ENCODE assay signal across 8 cellular contexts in genomic region chr1:206579747-206580437, GRCh38. TPM values are rescaled to one million over a fixed set of nuclear protein-coding genes. Genes with fewer than 3 reads are reported as not detected.
A peak's percentile ranks its signal among the peaks of the same experiment; 100 is the strongest.
DNase-seq lines count a peak whose midpoint lies in the region; ATAC-seq and TF ChIP-seq lines count a peak whose summit lies in the region.

No MANE protein-coding gene starts in this region.

- H3K27me3 ChIP-seq in DND-41 (ENCODE audit: insufficient read depth, low read length, poor library complexity) (no peaks in the 10 kb centered on the region), gastroesophageal sphincter (no peaks in the 10 kb centered on the region)

- DNase-seq in DND-41 (peak; percentile 62), LHCN-M2 (ENCODE audit: low read depth) (peak; percentile 80), NCI-H2029 (lab: John Stamatoyannopoulos, UW) (no peak), HuH-7.5 (ENCODE audit: low spot score) (no peak)
- peak; percentile 76 for DNase-seq in activated CD8-positive, alpha-beta memory T cell treated with anti-CD3 and anti-CD28 coated beads, Interleukin-2, amount 50 U/mL, for 24 hours (ENCODE audit: extremely low read depth)
- DNase-seq in stimulated activated CD4-positive, alpha-beta T cell treated with anti-CD3 and anti-CD28 coated beads, Interleukin-15, amount 100 ng/mL, for 24 hours, result peak; percentile 95

- no peak overlapping the region for H3K4me2 ChIP-seq in DND-41 (ENCODE audit: insufficient read depth, low read length)

- no peak overlapping the region for H3K9ac ChIP-seq in DND-41 (ENCODE audit: low read depth, low read length)

- ATAC-seq in DND-41 (ENCODE audit: insufficient read depth, low read depth), result peak; percentile 64
- ATAC-seq in GM21528 (IDR thresholded peaks at IDR 0.05; ENCODE audit: low FRiP score, unreplicated experiment), result peak; percentile 83
- ATAC-seq in gastroesophageal sphincter, result peak; percentile 51

- H3K4me1 ChIP-seq in DND-41 (ENCODE audit: insufficient read depth, low read length), result peaks cover 12% of the 10 kb centered on the region
- peaks cover 0 to 21% (median 2%) of the 10 kb centered on the region in 3 donors for H3K4me1 ChIP-seq in gastroesophageal sphincter

- WGBS in gastroesophageal sphincter (ENCODE audit: low coverage in 1 of 2), 2 donors, result 66 to 93% methylated on average over 3 to 6 of the region's 11 CpGs

- H3K27ac ChIP-seq in DND-41 (ENCODE audit: low read length) (peak overlapping the region; percentile 56; the same call in 1 of the 2 replicates), gastroesophageal sphincter (peak overlapping the region in 1 of 4 donors; percentile 44)

- TF ChIP-seq EP300 in gastroesophageal sphincter (IDR thresholded peaks at IDR 0.05), result no peak

- H3K4me3 ChIP-seq in DND-41 (ENCODE audit: low read depth in 1 of 2, low read length in 2 of 2) (no peak overlapping the region), gastroesophageal sphincter (no peak overlapping the region)

- TF ChIP-seq CTCF in DND-41 (IDR thresholded peaks at IDR 0.05; ENCODE audit: borderline replicate concordance, extremely low read depth, low read length, poor library complexity, severe bottlenecking), result no peak
- no peak for TF ChIP-seq CTCF in gastroesophageal sphincter (IDR thresholded peaks at IDR 0.05)

- H3K36me3 ChIP-seq in DND-41 (ENCODE audit: insufficient read depth, low read length), result peaks cover 56% of the 10 kb centered on the region
- H3K36me3 ChIP-seq in gastroesophageal sphincter, result peaks cover 0 to 15% of the 10 kb centered on the region in 2 donors

- peaks cover 62% of the 10 kb centered on the region for H4K20me1 ChIP-seq in DND-41 (ENCODE audit: insufficient read depth, low read length)

- H3K9me3 ChIP-seq in DND-41 (ENCODE audit: insufficient read depth, low read length, severe bottlenecking) (no peaks in the 10 kb centered on the region), gastroesophageal sphincter (no peaks in the 10 kb centered on the region)

- H2AFZ ChIP-seq in DND-41 (ENCODE audit: low read depth, low read length), result no peak overlapping the region

- no peak for TF ChIP-seq POLR2A in gastroesophageal sphincter (IDR thresholded peaks at IDR 0.05)

- peaks cover 81% of the 10 kb centered on the region for H3K79me2 ChIP-seq in DND-41 (ENCODE audit: insufficient read depth, low read length)

RNA-seq across cellular contexts. Expression of gene EIF2D, which starts 32.4 kb away (rescaled TPM):
- total RNA-seq in LHCN-M2 (2014; rRNA removed) (49.3 and 53.5 TPM in 2 replicates), gastroesophageal sphincter (10 to 100 TPM; 43.7 to 60.1 (median 52.6) TPM)
- 39.7 TPM for polyA plus RNA-seq in LHCN-M2 (2012)

RNA-seq across cellular contexts. Expression of gene DYRK3, which starts 55.4 kb away (rescaled TPM):
- 30.5 and 31.0 TPM in 2 replicates for total RNA-seq in LHCN-M2 (2014; rRNA removed)
- 9.1 TPM for polyA plus RNA-seq in LHCN-M2 (2012)
- total RNA-seq in gastroesophageal sphincter, result 10 to 100 TPM in 1 of 4 donors, 1 to 10 TPM in 3; 5.0 to 14.9 (median 8.4) TPM

Comparison
In these comparisons a context has a peak if more than half of its experiments do, and no peak if none do; other contexts are left out.
1. DNase-seq: peak in DND-41 (single experiment), LHCN-M2 (single experiment), activated CD8-positive, alpha-beta memory T cell treated with anti-CD3 and anti-CD28 coated beads, Interleukin-2, amount 50 U/mL, for 24 hours (single experiment) and stimulated activated CD4-positive, alpha-beta T cell treated with anti-CD3 and anti-CD28 coated beads, Interleukin-15, amount 100 ng/mL, for 24 hours (single experiment); none in NCI-H2029 (single experiment) and HuH-7.5 (single experiment).
2. Peak in every context shown above with its lines, with median percentiles within 50 percentile points of each other: ATAC-seq.